16 cellular contexts compared by ENCODE assay signal in the genomic region with DNA sequence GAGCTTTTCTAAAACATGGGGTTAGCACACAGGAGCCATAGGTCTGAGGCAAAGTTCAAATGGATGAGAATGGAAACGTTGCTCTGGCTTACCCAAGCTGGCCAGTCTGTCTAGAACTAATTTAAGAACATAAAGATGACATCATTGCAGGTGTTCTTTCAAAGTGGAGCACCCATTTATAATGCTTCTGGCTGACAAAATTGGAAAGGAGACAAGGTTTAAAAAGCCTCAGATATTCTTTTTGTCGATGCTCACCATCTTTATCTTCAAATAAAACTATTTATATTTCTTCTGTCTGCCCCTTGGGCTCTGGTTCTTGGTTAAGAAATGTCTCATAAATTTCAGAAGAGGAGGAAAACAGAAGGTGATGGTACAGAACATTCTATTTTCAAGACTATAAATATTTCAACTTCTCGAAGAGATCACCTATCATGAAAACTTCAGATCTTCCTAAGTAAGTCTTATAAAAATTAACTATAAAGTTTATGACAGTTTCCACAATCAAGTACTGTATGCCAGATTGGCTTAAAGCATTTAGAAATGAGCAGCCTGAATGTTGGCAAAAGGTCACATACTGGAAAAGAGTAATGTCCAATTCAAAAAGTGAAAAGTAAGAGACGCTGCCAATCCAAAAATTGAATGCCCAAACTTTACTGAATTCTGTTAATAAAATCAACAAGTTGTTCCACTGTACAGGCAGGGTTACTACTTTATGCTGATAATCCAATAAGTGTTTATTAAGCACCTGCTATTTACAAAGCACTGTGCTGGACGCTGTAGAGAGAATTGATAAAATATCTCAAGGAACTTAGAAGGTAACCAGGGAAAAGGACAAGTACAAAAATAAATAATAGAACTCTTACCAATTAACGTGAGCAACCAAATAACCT.
A peak's percentile ranks its signal among the peaks of the same experiment; 100 is the strongest.
DNase-seq lines count a peak whose midpoint lies in the region; TF ChIP-seq lines count a peak whose summit lies in the region.
"Had no signal": no experiment of that assay in that cellular context is flagged by ENCODE, and none has a peak within 500 bp of the region (broad histone marks: within the 10 kb centered on the region; RNA-seq: fewer than 3 reads in every experiment).

No MANE protein-coding gene starts in this region.

- no peak overlapping the region for H3K27ac ChIP-seq in HEK293 (ENCODE audit: extremely low read depth, low read depth, low read length)
- H3K27ac ChIP-seq in ascending aorta: peak overlapping the region; percentile 25 to 33
- peak overlapping the region; percentile 11 to 55 for H3K27ac ChIP-seq in prostate gland
- H3K27ac ChIP-seq: hepatocyte had no signal

- POLR2A ChIA-PET in HEK293 (lab: Yijun Ruan, JAX): no interaction called here

- H3K36me3 ChIP-seq in HEK293 (ENCODE audit: control insufficient read depth in 2 of 2, insufficient read depth in 1 of 2, low read length in 2 of 2) (no peaks in the 10 kb centered on the region), ascending aorta (no peaks in the 10 kb centered on the region), prostate gland (no peaks in the 10 kb centered on the region)

- H3K27me3 ChIP-seq in ascending aorta (no peaks in the 10 kb centered on the region), prostate gland (replicated peaks; ENCODE audit: insufficient read depth) (no peaks in the 10 kb centered on the region)
- H3K27me3 ChIP-seq: hepatocyte had no signal

- H3K4me1 Mint-ChIP-seq in HFFc6 (ENCODE audit: low read depth): no peaks in the 10 kb centered on the region
- H3K4me1 Mint-ChIP-seq: neural crest cell; stimulated activated naive CD8-positive, alpha-beta T cell treated with anti-CD3 and anti-CD28 coated beads, Interleukin-15, amount 100 ng/mL, for 72 hours had no signal

- no peak overlapping the region for H3K27ac Mint-ChIP-seq in HFFc6
- H3K27ac Mint-ChIP-seq: stimulated activated naive CD8-positive, alpha-beta T cell treated with anti-CD3 and anti-CD28 coated beads, Interleukin-15, amount 100 ng/mL, for 72 hours; T-helper 1 cell treated with Interleukin-12 subunit alpha and Interleukin-12 subunit beta and Interleukin-4 antibody, amounts not matched to agents 30 μg/mL and 1 μg/mL, for 36 hours had no signal

- 11% methylated on average over 6 of the region's 6 CpGs for WGBS in prostate gland

- H3K36me3 Mint-ChIP-seq in HFFc6 (ENCODE audit: low read depth): no peaks in the 10 kb centered on the region
- H3K36me3 Mint-ChIP-seq: CD14-positive monocyte had no signal

- H3K9me3 ChIP-seq in HEK293 (ENCODE audit: control insufficient read depth, insufficient read depth, low read depth, low read length) (no peaks in the 10 kb centered on the region), ascending aorta (no peaks in the 10 kb centered on the region), prostate gland (no peaks in the 10 kb centered on the region)

- H3K4me3 ChIP-seq in HEK293 (ENCODE audit: low read depth, low read length) (no peak overlapping the region), ascending aorta (no peak overlapping the region), prostate gland (no peak overlapping the region)
- H3K4me3 ChIP-seq: hepatocyte, lung had no signal

- H3K4me1 ChIP-seq in HEK293 (ENCODE audit: control insufficient read depth, insufficient read depth, low read length) (no peaks in the 10 kb centered on the region), ascending aorta (peaks cover 0 to 9% of the 10 kb centered on the region in 2 donors), prostate gland (replicated peaks) (no peaks in the 10 kb centered on the region)

- no peak for TF ChIP-seq POLR2A in prostate gland (IDR thresholded peaks at IDR 0.05)

- peaks cover 7% of the 10 kb centered on the region for H3K27me3 Mint-ChIP-seq in HFFc6 (ENCODE audit: insufficient read depth)

- no peak overlapping the region for H3K4me3 Mint-ChIP-seq in HFFc6
- H3K4me3 Mint-ChIP-seq: CD14-positive monocyte; neural crest cell; stimulated activated naive CD8-positive, alpha-beta T cell treated with anti-CD3 and anti-CD28 coated beads, Interleukin-15, amount 100 ng/mL, for 72 hours; T-helper 1 cell treated with Interleukin-12 subunit alpha and Interleukin-12 subunit beta and Interleukin-4 antibody, amounts not matched to agents 30 μg/mL and 1 μg/mL, for 36 hours had no signal

- no peak for TF ChIP-seq CTCF in HEK293 (tag by site-specific recombination; IDR thresholded peaks at IDR 0.05)
- no peak for TF ChIP-seq CTCF in ascending aorta (IDR thresholded peaks at IDR 0.05)
- TF ChIP-seq CTCF in prostate gland (IDR thresholded peaks at IDR 0.05): no peak
- TF ChIP-seq CTCF in HFFc6 (IDR thresholded peaks at IDR 0.05): no peak

- peak; percentile 59 for DNase-seq in NCI-H2107 (lab: John Stamatoyannopoulos, UW)
- no peak for DNase-seq in ascending aorta (ENCODE audit: low spot score in 2 of 2)
- DNase-seq in prostate gland (ENCODE audit: low spot score): peak; percentile 38
- no peak for DNase-seq in NOMO-1 treated with DMSO at 0.1 percent for 48 hours (lab: John Stamatoyannopoulos, UW; ENCODE audit: unreplicated experiment)
- DNase-seq in HFFc6: no peak
- DNase-seq in activated CD4-positive, alpha-beta T cell treated with anti-CD3 and anti-CD28 coated beads, Interleukin-2, amount 50 U/mL, for 48 hours: no peak
- DNase-seq: activated CD4-positive, CD25-positive, alpha-beta regulatory T cell treated with anti-CD3 and anti-CD28 coated beads, Interleukin-2, amount 50 U/mL, for 72 hours; NCI-H2171; small intestine; stimulated activated naive CD8-positive, alpha-beta T cell treated with anti-CD3 and anti-CD28 coated beads, Interleukin-15, amount 100 ng/mL, for 72 hours had no signal

- intact Hi-C loops in ascending aorta (cut with DNase I) (no loop called here), prostate gland (cut with DNase I) (loop anchor here (5.0 to 10.0 kb wide), 2 partner anchors 90 to 143 kb away; a partner anchor contains a TSS)

- no peaks in the 10 kb centered on the region for H3K9me3 Mint-ChIP-seq in HFFc6

- CTCF ChIA-PET in HEK293 (lab: Yijun Ruan, JAX): interaction anchor here (0.6 kb wide), 1 partner anchor 8 kb away, joined by 3 read pairs; no protein-coding TSS in a partner anchor

TF ChIP-seq in HEK293, 187 proteins besides CTCF, POLR2A, EP300 and RAD21:
- TF ChIP-seq ZNF510 (tag by site-specific recombination; IDR thresholded peaks at IDR 0.05; ENCODE audit: insufficient replicate concordance) (peak; percentile 7), SCRT2 (tag by site-specific recombination; IDR thresholded peaks at IDR 0.05) (peak; percentile 42), ZNF501 (tag by site-specific recombination; IDR thresholded peaks at IDR 0.05) (no peak), ZNF366 (tag by site-specific recombination; conservative IDR thresholded peaks at IDR 0.05) (no peak)
- TF ChIP-seq, protein P1, sequence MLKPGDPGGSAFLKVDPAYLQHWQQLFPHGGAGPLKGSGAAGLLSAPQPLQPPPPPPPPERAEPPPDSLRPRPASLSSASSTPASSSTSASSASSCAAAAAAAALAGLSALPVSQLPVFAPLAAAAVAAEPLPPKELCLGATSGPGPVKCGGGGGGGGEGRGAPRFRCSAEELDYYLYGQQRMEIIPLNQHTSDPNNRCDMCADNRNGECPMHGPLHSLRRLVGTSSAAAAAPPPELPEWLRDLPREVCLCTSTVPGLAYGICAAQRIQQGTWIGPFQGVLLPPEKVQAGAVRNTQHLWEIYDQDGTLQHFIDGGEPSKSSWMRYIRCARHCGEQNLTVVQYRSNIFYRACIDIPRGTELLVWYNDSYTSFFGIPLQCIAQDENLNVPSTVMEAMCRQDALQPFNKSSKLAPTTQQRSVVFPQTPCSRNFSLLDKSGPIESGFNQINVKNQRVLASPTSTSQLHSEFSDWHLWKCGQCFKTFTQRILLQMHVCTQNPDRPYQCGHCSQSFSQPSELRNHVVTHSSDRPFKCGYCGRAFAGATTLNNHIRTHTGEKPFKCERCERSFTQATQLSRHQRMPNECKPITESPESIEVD (tag by site-specific recombination; IDR thresholded peaks at IDR 0.05): 0 out of 2 replicates have a peak, but pooled peaks have one; percentile 13
- TF ChIP-seq, protein P2, sequence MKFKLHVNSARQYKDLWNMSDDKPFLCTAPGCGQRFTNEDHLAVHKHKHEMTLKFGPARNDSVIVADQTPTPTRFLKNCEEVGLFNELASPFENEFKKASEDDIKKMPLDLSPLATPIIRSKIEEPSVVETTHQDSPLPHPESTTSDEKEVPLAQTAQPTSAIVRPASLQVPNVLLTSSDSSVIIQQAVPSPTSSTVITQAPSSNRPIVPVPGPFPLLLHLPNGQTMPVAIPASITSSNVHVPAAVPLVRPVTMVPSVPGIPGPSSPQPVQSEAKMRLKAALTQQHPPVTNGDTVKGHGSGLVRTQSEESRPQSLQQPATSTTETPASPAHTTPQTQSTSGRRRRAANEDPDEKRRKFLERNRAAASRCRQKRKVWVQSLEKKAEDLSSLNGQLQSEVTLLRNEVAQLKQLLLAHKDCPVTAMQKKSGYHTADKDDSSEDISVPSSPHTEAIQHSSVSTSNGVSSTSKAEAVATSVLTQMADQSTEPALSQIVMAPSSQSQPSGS (tag by site-specific recombination; IDR thresholded peaks at IDR 0.05; ENCODE audit: low read depth): peak; percentile 67; the same call in 1 of the 2 replicates

Comparison
In these comparisons a context has a peak if more than half of its experiments do, and no peak if none do; other contexts are left out.
1. DNase-seq: peak in NCI-H2107 (single experiment) and prostate gland (single experiment); none in ascending aorta (0 of 2), NOMO-1 treated with DMSO at 0.1 percent for 48 hours (single experiment), HFFc6 (single experiment) and activated CD4-positive, alpha-beta T cell treated with anti-CD3 and anti-CD28 coated beads, Interleukin-2, amount 50 U/mL, for 48 hours (0 of 2).